Comparison of ENCODE assay signal across 8 cellular contexts in the genomic region with DNA sequence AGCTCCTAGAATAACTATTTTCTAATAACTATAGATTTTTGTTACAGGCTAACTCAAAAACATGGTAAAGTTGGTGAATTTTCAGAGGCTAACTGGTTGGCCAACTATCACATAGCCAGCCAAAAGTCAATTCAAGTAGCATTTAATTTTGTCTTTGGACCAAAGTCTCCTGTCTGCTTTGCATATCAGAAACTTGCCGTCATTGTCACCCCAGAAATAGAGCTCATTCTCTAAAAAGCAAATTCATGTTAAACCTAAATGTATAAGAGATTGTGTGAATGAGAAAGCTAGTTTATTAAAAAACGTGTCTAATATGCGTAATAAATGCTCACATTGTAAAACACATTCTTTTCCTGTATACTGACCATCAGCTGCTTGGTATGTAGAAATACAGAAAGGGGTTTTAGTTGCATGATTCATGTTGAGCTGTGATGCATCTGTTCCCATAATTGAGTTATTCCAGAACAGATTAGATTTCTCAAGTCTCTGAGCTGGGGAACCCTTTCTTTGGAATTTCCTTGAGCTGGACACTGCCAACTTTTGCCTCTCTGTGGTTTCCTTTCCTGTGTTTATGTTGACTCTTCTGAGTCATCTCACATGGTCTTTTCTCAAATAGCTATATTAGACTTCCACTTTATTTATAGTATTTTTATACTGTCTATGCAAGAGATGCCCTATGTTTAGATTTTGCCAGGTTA. TPM values are rescaled to one million over a fixed set of nuclear protein-coding genes. Genes with fewer than 3 reads are reported as not detected.
DNase-seq lines count a peak whose midpoint lies in the region; ATAC-seq and TF ChIP-seq lines count a peak whose summit lies in the region.

No MANE protein-coding gene starts in this region.

- H3K36me3 Mint-ChIP-seq in Calu3 (ENCODE audit: insufficient read depth, unreplicated experiment) = no peaks in the 10 kb centered on the region

- H3K9me3 Mint-ChIP-seq in Calu3 (ENCODE audit: low read depth, unreplicated experiment) = no peaks in the 10 kb centered on the region

- 55 to 63% methylated on average over 3 of the region's 3 CpGs for WGBS in body of pancreas, 2 donors
- no CpG with 5 or more reads among the region's 3 CpGs for WGBS in mesodermal cell (ENCODE audit: insufficient coverage in 2 of 2), 2 experiments

- TF ChIP-seq POLR2A in body of pancreas (IDR thresholded peaks at IDR 0.05) = no peak

- H3K36me3 ChIP-seq in body of pancreas (replicated peaks in 1 of 2; ENCODE audit: insufficient read depth in 1 of 2, low read depth in 2 of 2) (no peaks in the 10 kb centered on the region), mesodermal cell (ENCODE audit: control insufficient read depth, insufficient read depth, low read length) (peaks cover 7% of the 10 kb centered on the region)

- intact Hi-C loops in Calu3 (cut with micrococcal nuclease; ENCODE audit: unreplicated experiment) = loop anchor here (1.0 to 10.0 kb wide), 3 partner anchors 107 to 526 kb away; no protein-coding TSS in a partner anchor
- intact Hi-C loops in body of pancreas (cut with DNase I) = no loop called here

- DNase-seq in Calu3 = peak; percentile 59
- peak in 1 of 4 donors; percentile 26 for DNase-seq in body of pancreas
- no peak for DNase-seq in NCI-H2171 (lab: John Stamatoyannopoulos, UW)
- DNase-seq in anterior cingulate cortex (lab: John Stamatoyannopoulos, UW) = no peak
- DNase-seq in NOMO-1 treated with DMSO at 0.1 percent for 48 hours (lab: John Stamatoyannopoulos, UW; ENCODE audit: unreplicated experiment) = no peak

- no peak overlapping the region for H3K4me3 ChIP-seq in body of pancreas
- no peak overlapping the region for H3K4me3 ChIP-seq in mesodermal cell (ENCODE audit: extremely low read depth, insufficient read depth, low read length, poor library complexity, severe bottlenecking)

- H3K4me1 ChIP-seq in body of pancreas (peaks cover 13% of the 10 kb centered on the region), mesodermal cell (ENCODE audit: control insufficient read depth, insufficient read depth, low read length, poor library complexity, severe bottlenecking) (peaks cover 57% of the 10 kb centered on the region)

- peaks cover 26% of the 10 kb centered on the region for H3K4me1 Mint-ChIP-seq in Calu3 (ENCODE audit: low read depth, unreplicated experiment)

- H3K9me3 ChIP-seq in body of pancreas (no peaks in the 10 kb centered on the region), mesodermal cell (ENCODE audit: control insufficient read depth, low read length) (peaks cover 4% of the 10 kb centered on the region)

- H3K27ac ChIP-seq in body of pancreas (peak overlapping the region in 1 of 4 donors; percentile 45), mesodermal cell (ENCODE audit: low read depth, low read length, severe bottlenecking) (peak overlapping the region; percentile 85)

- TF ChIP-seq CTCF in Calu3 (IDR thresholded peaks at IDR 0.05; ENCODE audit: unreplicated experiment) (no peak), body of pancreas (IDR thresholded peaks at IDR 0.05) (no peak)

- ATAC-seq in HG03175 (IDR thresholded peaks at IDR 0.05; ENCODE audit: unreplicated experiment) (peak; percentile 58), body of pancreas (peak; percentile 66), GM21619 (IDR thresholded peaks at IDR 0.05; ENCODE audit: unreplicated experiment) (no peak)

- peak overlapping the region; percentile 22 for H3K4me3 Mint-ChIP-seq in Calu3 (ENCODE audit: low read depth, unreplicated experiment)

- H3K27me3 Mint-ChIP-seq in Calu3 (ENCODE audit: unreplicated experiment) = no peaks in the 10 kb centered on the region

- H3K27me3 ChIP-seq in body of pancreas = no peaks in the 10 kb centered on the region

- BruUV-seq in Calu3 (replicated peaks; lab: Mats Ljungman, UMichigan) = no TSS peak

- peak overlapping the region; percentile 81 for H3K27ac Mint-ChIP-seq in Calu3 (ENCODE audit: unreplicated experiment)

- CTCF ChIA-PET in Calu3 (lab: Charles Lee) = interaction anchor here (1.0 to 2.0 kb wide), 6 partner anchors 8 to 188 kb away, joined by 3 to 27 read pairs (median 5); partner anchors contain the start of gene LOX

RNA-seq across cellular contexts. Expression of gene SRFBP1, which starts 7.3 kb away (rescaled TPM):
- total RNA-seq in Calu3 (2022) = 27.3 and 30.6 TPM in 2 replicates
- total RNA-seq in body of pancreas = 10 to 100 TPM in 1 of 2 donors, 1 to 10 TPM in 1; 7.0 to 52.1 TPM
- polyA plus RNA-seq in mesodermal cell (2013, experiment 1 of 2) = 9.3 TPM
- polyA plus RNA-seq in mesodermal cell (2013, experiment 2 of 2) = 11.5 TPM
